ENCODE assay signal across 12 cellular contexts in the genomic region with DNA sequence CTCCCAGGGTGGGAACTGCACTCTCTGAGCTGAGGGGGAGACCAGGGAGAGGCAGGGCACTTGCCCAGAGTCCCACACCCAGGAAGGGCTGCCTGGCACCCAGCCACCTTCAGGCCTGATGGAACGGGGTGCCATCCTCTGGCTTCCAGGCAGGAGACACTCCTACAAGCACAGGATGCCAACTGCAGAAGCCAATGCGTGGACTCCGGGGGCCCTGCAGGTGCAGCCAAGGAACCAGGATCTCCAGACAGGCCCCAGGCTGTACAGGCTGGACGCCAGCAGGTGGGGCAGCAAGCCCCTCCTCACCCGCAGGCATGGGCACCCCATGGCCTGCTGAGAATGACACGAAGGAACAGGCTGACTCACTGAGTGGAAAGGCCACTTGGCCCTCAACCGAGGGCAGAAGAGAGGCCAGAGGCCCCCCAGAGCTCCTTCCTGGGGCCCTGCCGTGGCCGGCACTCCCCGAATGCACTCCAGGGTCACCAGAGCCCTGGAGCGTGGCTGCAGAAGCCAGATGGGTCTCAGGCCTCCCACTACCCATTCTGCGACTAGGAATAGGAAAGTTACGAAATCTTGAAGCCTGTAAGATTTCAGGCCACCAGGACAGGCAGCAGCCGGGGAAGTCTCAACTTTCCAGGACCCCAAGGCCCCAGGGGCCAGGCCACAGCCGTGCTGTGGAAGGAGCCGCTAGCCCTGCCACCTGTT. TPM values are rescaled to one million over a fixed set of nuclear protein-coding genes. Genes with fewer than 3 reads are reported as not detected.
A peak's percentile ranks its signal among the peaks of the same experiment; 100 is the strongest.
DNase-seq lines count a peak whose midpoint lies in the region; ATAC-seq and TF ChIP-seq lines count a peak whose summit lies in the region.
"Had no signal": no experiment of that assay in that cellular context is flagged by ENCODE, and none has a peak within 500 bp of the region (broad histone marks: within the 10 kb centered on the region; RNA-seq: fewer than 3 reads in every experiment).

No MANE protein-coding gene starts in this region.

- no peaks in the 10 kb centered on the region for H3K36me3 ChIP-seq in H7 (replicated peaks; ENCODE audit: control insufficient read depth, insufficient read depth, low read length)
- H3K36me3 ChIP-seq in skeletal muscle tissue (ENCODE audit: control insufficient read depth in 3 of 3, insufficient read depth in 3 of 3, low read length in 3 of 3), result peaks cover 0 to 4% (median 0%) of the 10 kb centered on the region in 3 donors

- H3K4me1 ChIP-seq in skeletal muscle tissue (ENCODE audit: control insufficient read depth in 3 of 3, insufficient read depth in 3 of 3, low read length in 3 of 3), result peaks cover 37 to 56% (median 53%) of the 10 kb centered on the region in 3 donors

- peak; percentile 21; the same call in 2 of the 3 replicates for ATAC-seq in SK-N-SH treated with all-trans-retinoic acid at 6 μM for 48 hours
- ATAC-seq in left ventricle myocardium superior, result peak; percentile 33
- no peak for ATAC-seq in GM18909 (IDR thresholded peaks at IDR 0.05; ENCODE audit: poor library complexity, unreplicated experiment)

- H3K27me3 ChIP-seq in H7 (ENCODE audit: control insufficient read depth, insufficient read depth, low read length) (no peaks in the 10 kb centered on the region), skeletal muscle tissue (ENCODE audit: control insufficient read depth in 3 of 3, insufficient read depth in 3 of 3, low read length in 3 of 3) (no peaks in the 10 kb centered on the region)

- H3K9ac ChIP-seq in skeletal muscle tissue (ENCODE audit: low read depth in 1 of 3, low read length in 3 of 3), result peak overlapping the region; percentile 23 to 64 (median 57)

- peak; percentile 72 for DNase-seq in H7
- peak; percentile 63 for DNase-seq in left ventricle myocardium superior
- DNase-seq in mesenteric fat pad (ENCODE audit: low spot score), result no peak
- no peak for DNase-seq in AG08396 (ENCODE audit: low spot score)
- no peak for DNase-seq in stimulated activated CD4-positive, alpha-beta T cell treated with anti-CD3 and anti-CD28 coated beads, Interleukin-1b, Interleukin-23, amount 100 ng/mL, for 48 hours
- DNase-seq: mesendoderm, NCI-H1092, small intestine, T-helper 9 cell had no signal

- intact Hi-C loops in left ventricle myocardium superior (cut with micrococcal nuclease), result no loop called here

- no peaks in the 10 kb centered on the region for H3K9me3 ChIP-seq in skeletal muscle tissue (ENCODE audit: control insufficient read depth in 3 of 3, low read length in 3 of 3)

- H3K27ac ChIP-seq in skeletal muscle tissue (ENCODE audit: low read depth, low read length), result peak overlapping the region; percentile 51

- no peak overlapping the region for H3K4me3 ChIP-seq in H7 (ENCODE audit: insufficient read depth, low read depth, low read length)
- H3K4me3 ChIP-seq in skeletal muscle tissue (ENCODE audit: low read length in 3 of 3), result peak overlapping the region in 1 of 3 donors; percentile 13

TF ChIP-seq in SK-N-SH treated with all-trans-retinoic acid at 6 μM for 48 hours, 23 proteins besides CTCF, POLR2A, EP300 and RAD21:
- TF ChIP-seq, protein P1, sequence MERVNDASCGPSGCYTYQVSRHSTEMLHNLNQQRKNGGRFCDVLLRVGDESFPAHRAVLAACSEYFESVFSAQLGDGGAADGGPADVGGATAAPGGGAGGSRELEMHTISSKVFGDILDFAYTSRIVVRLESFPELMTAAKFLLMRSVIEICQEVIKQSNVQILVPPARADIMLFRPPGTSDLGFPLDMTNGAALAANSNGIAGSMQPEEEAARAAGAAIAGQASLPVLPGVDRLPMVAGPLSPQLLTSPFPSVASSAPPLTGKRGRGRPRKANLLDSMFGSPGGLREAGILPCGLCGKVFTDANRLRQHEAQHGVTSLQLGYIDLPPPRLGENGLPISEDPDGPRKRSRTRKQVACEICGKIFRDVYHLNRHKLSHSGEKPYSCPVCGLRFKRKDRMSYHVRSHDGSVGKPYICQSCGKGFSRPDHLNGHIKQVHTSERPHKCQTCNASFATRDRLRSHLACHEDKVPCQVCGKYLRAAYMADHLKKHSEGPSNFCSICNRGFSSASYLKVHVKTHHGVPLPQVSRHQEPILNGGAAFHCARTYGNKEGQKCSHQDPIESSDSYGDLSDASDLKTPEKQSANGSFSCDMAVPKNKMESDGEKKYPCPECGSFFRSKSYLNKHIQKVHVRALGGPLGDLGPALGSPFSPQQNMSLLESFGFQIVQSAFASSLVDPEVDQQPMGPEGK (CRISPR knock-in tag; IDR thresholded peaks at IDR 0.05; ENCODE audit: borderline replicate concordance), result no peak
- TF ChIP-seq POU6F1 (CRISPR knock-in tag; IDR thresholded peaks at IDR 0.05; ENCODE audit: borderline replicate concordance, low read depth) (no peak), TOX (CRISPR knock-in tag; IDR thresholded peaks at IDR 0.05; ENCODE audit: borderline replicate concordance) (no peak), ZNF70 (CRISPR knock-in tag; IDR thresholded peaks at IDR 0.05) (no peak), ZFP30 (CRISPR knock-in tag; IDR thresholded peaks at IDR 0.05) (no peak), OSR1 (CRISPR knock-in tag; IDR thresholded peaks at IDR 0.05) (no peak), ZNF565 (CRISPR knock-in tag; conservative IDR thresholded peaks at IDR 0.05; ENCODE audit: low read depth) (no peak)

RNA-seq across cellular contexts. Expression of gene NACC2, which starts 15.7 kb away (rescaled TPM):
- 16.6 and 19.3 TPM in 2 replicates for total RNA-seq in H7 (2014; rRNA removed; shearing (Covaris generic))
- total RNA-seq in left ventricle myocardium superior (39.1 TPM), skeletal muscle tissue (7.3 TPM), mesenteric fat pad (41.4 TPM)

RNA-seq across cellular contexts. Expression of gene TMEM250, which starts 39.3 kb away (rescaled TPM):
- 50.7 and 66.1 TPM in 2 replicates for total RNA-seq in H7 (2014; rRNA removed; shearing (Covaris generic))
- 16.6 TPM for total RNA-seq in left ventricle myocardium superior
- 24.0 TPM for total RNA-seq in skeletal muscle tissue
- 30.2 TPM for total RNA-seq in mesenteric fat pad

Comparison
In these comparisons a context has a peak if more than half of its experiments do, and no peak if none do; other contexts are left out.
1. DNase-seq: peak in H7 (single experiment) and left ventricle myocardium superior (single experiment); none in mesenteric fat pad (single experiment), AG08396 (single experiment) and stimulated activated CD4-positive, alpha-beta T cell treated with anti-CD3 and anti-CD28 coated beads, Interleukin-1b, Interleukin-23, amount 100 ng/mL, for 48 hours (single experiment).